In genomic region chr11:125874556-125875124, GRCh38 we compare ENCODE assay signal across 2 cellular contexts.
A peak's percentile ranks its signal among the peaks of the same experiment; 100 is the strongest.
TF ChIP-seq lines count a peak whose summit lies in the region.

No MANE protein-coding gene starts in this region.

TF ChIP-seq in A549, 52 proteins besides CTCF, POLR2A, EP300 and RAD21:
- TF ChIP-seq SMC3 (IDR thresholded peaks at IDR 0.05) = peak; percentile 30; the same call in 2 of the 3 replicates
- no peak for TF ChIP-seq ZSCAN20 (CRISPR knock-in tag; IDR thresholded peaks at IDR 0.05)

TF ChIP-seq in endothelial cell of umbilical vein, 7 proteins besides CTCF, POLR2A, EP300 and RAD21:
- no peak for TF ChIP-seq MYC (IDR thresholded peaks at IDR 0.05; ENCODE audit: low read depth, low read length)
- no peak for TF ChIP-seq POLR2AphosphoS5 (IDR thresholded peaks at IDR 0.05; ENCODE audit: insufficient read depth, low read depth, low read length)
- no peak for TF ChIP-seq MAX (IDR thresholded peaks at IDR 0.05; ENCODE audit: insufficient read depth, insufficient read length)
- no peak for TF ChIP-seq JUN (IDR thresholded peaks at IDR 0.05; ENCODE audit: borderline replicate concordance, insufficient read depth, insufficient read length, low read depth)
- no peak for TF ChIP-seq FOS (IDR thresholded peaks at IDR 0.05; ENCODE audit: borderline replicate concordance, insufficient read depth, low read length)
- no peak for TF ChIP-seq EZH2 (IDR thresholded peaks at IDR 0.05; ENCODE audit: borderline replicate concordance, low read depth, low read length, severe bottlenecking)
- TF ChIP-seq GATA2 (IDR thresholded peaks at IDR 0.05; ENCODE audit: insufficient read depth, insufficient read length, low read depth, low read length) = no peak
